1 cellular context compared by ENCODE assay signal in the genomic region with DNA sequence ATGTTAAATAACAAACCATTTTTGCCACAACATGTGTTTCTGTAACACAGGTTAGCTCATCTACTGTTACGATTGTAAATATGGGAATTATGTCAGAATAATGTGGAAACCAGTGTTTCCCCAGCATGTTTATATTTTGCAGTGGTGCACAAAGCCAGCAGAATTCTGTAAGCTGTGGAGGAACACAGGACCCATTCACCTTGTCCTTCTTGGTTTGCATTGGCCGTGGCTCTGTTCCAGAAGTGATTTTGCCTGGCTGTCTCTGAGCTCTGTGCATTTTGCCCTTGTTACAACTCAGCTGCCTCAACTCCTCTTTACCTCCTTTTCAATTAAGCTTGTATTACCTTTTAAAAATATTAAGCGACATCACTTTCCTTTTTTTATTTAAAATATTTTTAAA.
TF ChIP-seq lines count a peak whose summit lies in the region.

No MANE protein-coding gene starts in this region.

TF ChIP-seq in IMR-90, 13 proteins besides CTCF, POLR2A, EP300 and RAD21:
- TF ChIP-seq BHLHE40 (IDR thresholded peaks at IDR 0.05; ENCODE audit: low read depth, low read length), result no peak
- no peak for TF ChIP-seq CHD1 (IDR thresholded peaks at IDR 0.05; ENCODE audit: low read depth, low read length)
- TF ChIP-seq RCOR1 (IDR thresholded peaks at IDR 0.05; ENCODE audit: insufficient replicate concordance, low read length), result no peak
- TF ChIP-seq CEBPB (IDR thresholded peaks at IDR 0.05; ENCODE audit: low read depth, low read length), result no peak
- no peak for TF ChIP-seq MXI1 (IDR thresholded peaks at IDR 0.05; ENCODE audit: borderline replicate concordance, low read depth, low read length)
- no peak for TF ChIP-seq MAFK (IDR thresholded peaks at IDR 0.05; ENCODE audit: low read depth, low read length)
- no peak for TF ChIP-seq RFX5 (IDR thresholded peaks at IDR 0.05; ENCODE audit: low read depth, low read length)
- no peak for TF ChIP-seq MAZ (IDR thresholded peaks at IDR 0.05; ENCODE audit: borderline replicate concordance, low read depth, low read length)
- TF ChIP-seq FOS (IDR thresholded peaks at IDR 0.05; ENCODE audit: low read depth, low read length), result no peak
- TF ChIP-seq, protein P1, sequence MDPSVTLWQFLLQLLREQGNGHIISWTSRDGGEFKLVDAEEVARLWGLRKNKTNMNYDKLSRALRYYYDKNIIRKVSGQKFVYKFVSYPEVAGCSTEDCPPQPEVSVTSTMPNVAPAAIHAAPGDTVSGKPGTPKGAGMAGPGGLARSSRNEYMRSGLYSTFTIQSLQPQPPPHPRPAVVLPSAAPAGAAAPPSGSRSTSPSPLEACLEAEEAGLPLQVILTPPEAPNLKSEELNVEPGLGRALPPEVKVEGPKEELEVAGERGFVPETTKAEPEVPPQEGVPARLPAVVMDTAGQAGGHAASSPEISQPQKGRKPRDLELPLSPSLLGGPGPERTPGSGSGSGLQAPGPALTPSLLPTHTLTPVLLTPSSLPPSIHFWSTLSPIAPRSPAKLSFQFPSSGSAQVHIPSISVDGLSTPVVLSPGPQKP (IDR thresholded peaks at IDR 0.05; ENCODE audit: borderline replicate concordance, low read depth, low read length), result no peak
- TF ChIP-seq, protein P2, sequence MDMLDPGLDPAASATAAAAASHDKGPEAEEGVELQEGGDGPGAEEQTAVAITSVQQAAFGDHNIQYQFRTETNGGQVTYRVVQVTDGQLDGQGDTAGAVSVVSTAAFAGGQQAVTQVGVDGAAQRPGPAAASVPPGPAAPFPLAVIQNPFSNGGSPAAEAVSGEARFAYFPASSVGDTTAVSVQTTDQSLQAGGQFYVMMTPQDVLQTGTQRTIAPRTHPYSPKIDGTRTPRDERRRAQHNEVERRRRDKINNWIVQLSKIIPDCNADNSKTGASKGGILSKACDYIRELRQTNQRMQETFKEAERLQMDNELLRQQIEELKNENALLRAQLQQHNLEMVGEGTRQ (IDR thresholded peaks at IDR 0.05; ENCODE audit: low read depth, low read length), result no peak
- no peak for TF ChIP-seq SMC3 (IDR thresholded peaks at IDR 0.05; ENCODE audit: low read depth, low read length)
- TF ChIP-seq NFE2L2 (IDR thresholded peaks at IDR 0.05; ENCODE audit: low read depth, low read length), result no peak
